In genomic region chr2:74835831-74836674, GRCh38 we compare ENCODE assay signal across 8 cellular contexts. TPM values are rescaled to one million over a fixed set of nuclear protein-coding genes. Genes with fewer than 3 reads are reported as not detected.
DNase-seq lines count a peak whose midpoint lies in the region; ATAC-seq and TF ChIP-seq lines count a peak whose summit lies in the region.

No MANE protein-coding gene starts in this region.

- POLR2A ChIA-PET in CD4-positive, alpha-beta T cell (lab: Charles Lee), result interaction anchor here (1.1 to 9.4 kb wide), 11 partner anchors 8 to 378 kb away, joined by 3 to 169 read pairs (median 6); partner anchors contain the start of genes SEMA4F and WBP1

- no peak for ATAC-seq in CD4-positive, alpha-beta T cell (ENCODE audit: poor library complexity)
- peak; percentile 30 for ATAC-seq in GM18508 (IDR thresholded peaks at IDR 0.05; ENCODE audit: insufficient read depth, unreplicated experiment)
- ATAC-seq in GM21526 (IDR thresholded peaks at IDR 0.05; ENCODE audit: low FRiP score, unreplicated experiment), result no peak
- no peak for ATAC-seq in GM19324 (IDR thresholded peaks at IDR 0.05; ENCODE audit: low FRiP score, unreplicated experiment)

- H3K36me3 Mint-ChIP-seq in CD4-positive, alpha-beta T cell (ENCODE audit: low read depth), result no peaks in the 10 kb centered on the region

- peaks cover 56% of the 10 kb centered on the region for H3K4me1 Mint-ChIP-seq in CD4-positive, alpha-beta T cell (ENCODE audit: low read depth)

- H3K4me3 ChIP-seq in Karpas-422 (ENCODE audit: low read length), result peak overlapping the region; percentile 88
- peak overlapping the region; percentile 75 for H3K4me3 ChIP-seq in effector memory CD4-positive, alpha-beta T cell (ENCODE audit: insufficient read depth, low read depth, low read length, poor library complexity, severe bottlenecking)
- peak overlapping the region; percentile 62 to 88 for H3K4me3 ChIP-seq in muscle layer of duodenum (ENCODE audit: low read depth in 1 of 2, low read length in 2 of 2)

- peak overlapping the region; percentile 87 for H3K4me3 Mint-ChIP-seq in CD4-positive, alpha-beta T cell

- H3K9ac ChIP-seq in Karpas-422 (ENCODE audit: low read length), result peak overlapping the region; percentile 90

- DNase-seq in CD4-positive, alpha-beta T cell, result no peak
- DNase-seq in Karpas-422 (peak; percentile 87), SIG-M5 (lab: John Stamatoyannopoulos, UW) (peak; percentile 11)
- DNase-seq in effector memory CD4-positive, alpha-beta T cell, result no peak

- peak overlapping the region; percentile 89 for H3K4me2 ChIP-seq in Karpas-422 (ENCODE audit: low read depth, low read length, poor library complexity, severe bottlenecking)

- peak; percentile 83 for TF ChIP-seq CTCF in CD4-positive, alpha-beta T cell (IDR thresholded peaks at IDR 0.05)

- no peaks in the 10 kb centered on the region for H3K27me3 Mint-ChIP-seq in CD4-positive, alpha-beta T cell

- intact Hi-C loops in CD4-positive, alpha-beta T cell (cut with DNase I, micrococcal nuclease), result loop anchor here (1.0 to 10.0 kb wide), 7 partner anchors 13 to 1724 kb away; partner anchors contain the start of genes MRPL19 (in 1 of the 2), RAB11FIP5 (in 1 of the 2) and SEMA4F (in 1 of the 2)

- H3K36me3 ChIP-seq in Karpas-422 (ENCODE audit: insufficient read depth, low read length) (peaks cover 13% of the 10 kb centered on the region), muscle layer of duodenum (ENCODE audit: control insufficient read depth in 1 of 2, insufficient read depth in 2 of 2, low read length in 2 of 2) (no peaks in the 10 kb centered on the region)
- no peaks in the 10 kb centered on the region for H3K36me3 ChIP-seq in effector memory CD4-positive, alpha-beta T cell (ENCODE audit: control insufficient read depth, insufficient read depth, low read length)

- no peaks in the 10 kb centered on the region for H3K9me3 Mint-ChIP-seq in CD4-positive, alpha-beta T cell

- peaks cover 44% of the 10 kb centered on the region for H4K20me1 ChIP-seq in Karpas-422 (ENCODE audit: insufficient read depth, low read depth, low read length)

- H3K27ac Mint-ChIP-seq in CD4-positive, alpha-beta T cell, result peak overlapping the region; percentile 55

- H3K4me1 ChIP-seq in Karpas-422 (ENCODE audit: low read length) (peaks cover 53% of the 10 kb centered on the region), muscle layer of duodenum (ENCODE audit: control insufficient read depth in 1 of 2, insufficient read depth in 2 of 2, low read length in 2 of 2) (peaks cover 0 to 13% of the 10 kb centered on the region in 2 donors)
- peaks cover 29% of the 10 kb centered on the region for H3K4me1 ChIP-seq in effector memory CD4-positive, alpha-beta T cell (ENCODE audit: control insufficient read depth, insufficient read depth, low read length, poor library complexity, severe bottlenecking)

- H3K27ac ChIP-seq in CD4-positive, alpha-beta T cell (ENCODE audit: low read depth, low read length), result no peak overlapping the region
- H3K27ac ChIP-seq in Karpas-422 (ENCODE audit: low read length), result peak overlapping the region; percentile 68
- no peak overlapping the region for H3K27ac ChIP-seq in effector memory CD4-positive, alpha-beta T cell (ENCODE audit: insufficient read depth, low read length, poor library complexity, severe bottlenecking)
- peak overlapping the region; percentile 33 for H3K27ac ChIP-seq in muscle layer of duodenum (ENCODE audit: low read length)

- H3K27me3 ChIP-seq in CD4-positive, alpha-beta T cell (ENCODE audit: control insufficient read depth, insufficient read depth, low read length), result no peaks in the 10 kb centered on the region
- H3K27me3 ChIP-seq in Karpas-422 (ENCODE audit: low read length) (no peaks in the 10 kb centered on the region), muscle layer of duodenum (ENCODE audit: low read depth, low read length) (peaks cover 6% of the 10 kb centered on the region)
- no peaks in the 10 kb centered on the region for H3K27me3 ChIP-seq in effector memory CD4-positive, alpha-beta T cell (replicated peaks; ENCODE audit: control insufficient read depth, insufficient read depth, low read length, poor library complexity, severe bottlenecking)

- no peaks in the 10 kb centered on the region for H3K9me2 ChIP-seq in Karpas-422 (replicated peaks; ENCODE audit: insufficient read depth, low read length)

- CTCF ChIA-PET in CD4-positive, alpha-beta T cell (lab: Charles Lee), result interaction anchor here (0.9 to 3.7 kb wide), 8 partner anchors 13 to 122 kb away, joined by 3 to 35 read pairs (median 5); no protein-coding TSS in a partner anchor

- 0 out of 2 replicates have a peak overlapping the region, but pooled peaks have one; percentile 78 for H2AFZ ChIP-seq in Karpas-422 (ENCODE audit: low read length)

- peaks cover 68% of the 10 kb centered on the region for H3K79me2 ChIP-seq in Karpas-422 (ENCODE audit: low read length)

- no peaks in the 10 kb centered on the region for H3K9me3 ChIP-seq in CD4-positive, alpha-beta T cell (ENCODE audit: control insufficient read depth, low read length)
- no peaks in the 10 kb centered on the region for H3K9me3 ChIP-seq in Karpas-422 (ENCODE audit: low read length)
- no peaks in the 10 kb centered on the region for H3K9me3 ChIP-seq in effector memory CD4-positive, alpha-beta T cell (ENCODE audit: control insufficient read depth, low read length)
- no peaks in the 10 kb centered on the region for H3K9me3 ChIP-seq in muscle layer of duodenum (ENCODE audit: control insufficient read depth in 1 of 2, low read length in 2 of 2)

RNA-seq across cellular contexts. Expression of gene HK2, which starts 2.1 kb away (rescaled TPM):
- total RNA-seq in CD4-positive, alpha-beta T cell, result 1 to 10 TPM; 7.7 to 8.9 TPM
- 80.7 and 111 TPM in 2 replicates for total RNA-seq in Karpas-422 (2014; rRNA removed; shearing (Covaris generic); ENCODE audit: low replicate concordance)

Comparison
In these comparisons a context has a peak if more than half of its experiments do, and no peak if none do; other contexts are left out.
1. DNase-seq: peak in Karpas-422 (single experiment) and SIG-M5 (single experiment); none in CD4-positive, alpha-beta T cell (0 of 10) and effector memory CD4-positive, alpha-beta T cell (0 of 3).
2. H3K27ac ChIP-seq: peak in Karpas-422 (single experiment) and muscle layer of duodenum (single experiment); none in CD4-positive, alpha-beta T cell (single experiment) and effector memory CD4-positive, alpha-beta T cell (single experiment).
3. Peak in every context shown above with its lines, with median percentiles within 50 percentile points of each other: H3K4me3 ChIP-seq.